Comparison of ENCODE assay signal across 1 cellular context in the genomic region with DNA sequence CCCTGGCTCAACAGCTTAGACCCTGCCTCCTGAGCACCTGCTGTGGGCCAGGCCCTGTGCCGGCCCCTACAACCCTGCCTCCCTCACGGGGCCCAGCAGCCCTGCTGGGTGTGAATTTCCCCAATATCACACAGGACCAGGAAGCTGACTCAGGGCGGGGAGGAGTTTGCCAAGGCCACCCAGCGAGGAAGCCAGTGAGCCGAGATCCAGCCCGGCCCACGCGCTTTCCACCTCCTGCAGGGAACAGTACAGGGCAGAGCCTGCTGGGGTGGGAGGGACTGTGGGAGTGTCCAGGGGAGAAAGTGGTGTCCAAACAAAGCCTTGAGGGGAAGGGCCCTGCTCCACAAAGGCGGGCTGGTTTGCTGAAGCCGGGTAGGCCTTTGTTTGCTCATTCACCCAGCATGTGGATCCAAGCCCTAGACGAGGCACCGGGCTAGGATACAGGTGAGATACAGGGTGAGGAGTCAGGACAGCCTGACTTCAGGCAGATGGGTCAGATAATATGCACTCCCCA.
TF ChIP-seq lines count a peak whose summit lies in the region.

No MANE protein-coding gene starts in this region.

TF ChIP-seq in K562, 482 proteins besides CTCF, POLR2A, EP300 and RAD21 (continues in another document):
- TF ChIP-seq SMARCE1 (IDR thresholded peaks at IDR 0.05), result 0 out of 2 replicates have a peak, but pooled peaks have one; percentile 28
- 0 out of 2 replicates have a peak, but pooled peaks have one; percentile 32 for TF ChIP-seq SMAD4 (CRISPR knock-in tag; conservative IDR thresholded peaks at IDR 0.05)
- TF ChIP-seq ARID1B (IDR thresholded peaks at IDR 0.05), result peak; percentile 44
- peak; percentile 35; the same call in 1 of the 2 replicates for TF ChIP-seq SOX6 (IDR thresholded peaks at IDR 0.05)
- TF ChIP-seq ZNF75A (CRISPR knock-in tag; IDR thresholded peaks at IDR 0.05), result no peak
- peak; percentile 85 for TF ChIP-seq EGR1 (conservative IDR thresholded peaks at IDR 0.05)
- TF ChIP-seq, protein P1, sequence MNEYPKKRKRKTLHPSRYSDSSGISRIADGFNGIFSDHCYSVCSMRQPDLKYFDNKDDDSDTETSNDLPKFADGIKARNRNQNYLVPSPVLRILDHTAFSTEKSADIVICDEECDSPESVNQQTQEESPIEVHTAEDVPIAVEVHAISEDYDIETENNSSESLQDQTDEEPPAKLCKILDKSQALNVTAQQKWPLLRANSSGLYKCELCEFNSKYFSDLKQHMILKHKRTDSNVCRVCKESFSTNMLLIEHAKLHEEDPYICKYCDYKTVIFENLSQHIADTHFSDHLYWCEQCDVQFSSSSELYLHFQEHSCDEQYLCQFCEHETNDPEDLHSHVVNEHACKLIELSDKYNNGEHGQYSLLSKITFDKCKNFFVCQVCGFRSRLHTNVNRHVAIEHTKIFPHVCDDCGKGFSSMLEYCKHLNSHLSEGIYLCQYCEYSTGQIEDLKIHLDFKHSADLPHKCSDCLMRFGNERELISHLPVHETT (CRISPR knock-in tag; conservative IDR thresholded peaks at IDR 0.05 in 1 of 2, IDR thresholded peaks at IDR 0.05 in 1 of 2), result 0 out of 4 replicates have a peak, but pooled peaks of 1 of the 2 experiments have one; percentile 17
- TF ChIP-seq, protein P2, sequence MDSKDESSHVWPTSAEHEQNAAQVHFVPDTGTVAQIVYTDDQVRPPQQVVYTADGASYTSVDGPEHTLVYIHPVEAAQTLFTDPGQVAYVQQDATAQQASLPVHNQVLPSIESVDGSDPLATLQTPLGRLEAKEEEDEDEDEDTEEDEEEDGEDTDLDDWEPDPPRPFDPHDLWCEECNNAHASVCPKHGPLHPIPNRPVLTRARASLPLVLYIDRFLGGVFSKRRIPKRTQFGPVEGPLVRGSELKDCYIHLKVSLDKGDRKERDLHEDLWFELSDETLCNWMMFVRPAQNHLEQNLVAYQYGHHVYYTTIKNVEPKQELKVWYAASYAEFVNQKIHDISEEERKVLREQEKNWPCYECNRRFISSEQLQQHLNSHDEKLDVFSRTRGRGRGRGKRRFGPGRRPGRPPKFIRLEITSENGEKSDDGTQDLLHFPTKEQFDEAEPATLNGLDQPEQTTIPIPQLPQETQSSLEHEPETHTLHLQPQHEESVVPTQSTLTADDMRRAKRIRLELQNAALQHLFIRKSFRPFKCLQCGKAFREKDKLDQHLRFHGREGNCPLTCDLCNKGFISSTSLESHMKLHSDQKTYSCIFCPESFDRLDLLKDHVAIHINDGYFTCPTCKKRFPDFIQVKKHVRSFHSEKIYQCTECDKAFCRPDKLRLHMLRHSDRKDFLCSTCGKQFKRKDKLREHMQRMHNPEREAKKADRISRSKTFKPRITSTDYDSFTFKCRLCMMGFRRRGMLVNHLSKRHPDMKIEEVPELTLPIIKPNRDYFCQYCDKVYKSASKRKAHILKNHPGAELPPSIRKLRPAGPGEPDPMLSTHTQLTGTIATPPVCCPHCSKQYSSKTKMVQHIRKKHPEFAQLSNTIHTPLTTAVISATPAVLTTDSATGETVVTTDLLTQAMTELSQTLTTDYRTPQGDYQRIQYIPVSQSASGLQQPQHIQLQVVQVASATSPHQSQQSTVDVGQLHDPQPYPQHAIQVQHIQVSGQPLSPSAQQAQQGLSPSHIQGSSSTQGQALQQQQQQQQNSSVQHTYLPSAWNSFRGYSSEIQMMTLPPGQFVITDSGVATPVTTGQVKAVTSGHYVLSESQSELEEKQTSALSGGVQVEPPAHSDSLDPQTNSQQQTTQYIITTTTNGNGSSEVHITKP (IDR thresholded peaks at IDR 0.05; ENCODE audit: partially characterized antibody), result peak; percentile 30
- peak; percentile 71; the same call in 1 of the 2 replicates for TF ChIP-seq ELF1 (tag; IDR thresholded peaks at IDR 0.05)
- peak in 1 of 2 experiments; percentile 65; a peak in 2 of 4 replicates for TF ChIP-seq RCOR1 (IDR thresholded peaks at IDR 0.05; ENCODE audit: borderline replicate concordance in 1 of 2, low read depth in 2 of 2, low read length in 2 of 2)
- TF ChIP-seq SRSF9 (IDR thresholded peaks at IDR 0.05; ENCODE audit: borderline replicate concordance, low read depth, low read length), result no peak
- TF ChIP-seq THRAP3 (IDR thresholded peaks at IDR 0.05; ENCODE audit: borderline replicate concordance), result no peak
- TF ChIP-seq ZFX (CRISPR knock-in tag; IDR thresholded peaks at IDR 0.05), result peak; percentile 85
- TF ChIP-seq FOSL1 (tag; conservative IDR thresholded peaks at IDR 0.05), result peak; percentile 78
- TF ChIP-seq, protein P3, sequence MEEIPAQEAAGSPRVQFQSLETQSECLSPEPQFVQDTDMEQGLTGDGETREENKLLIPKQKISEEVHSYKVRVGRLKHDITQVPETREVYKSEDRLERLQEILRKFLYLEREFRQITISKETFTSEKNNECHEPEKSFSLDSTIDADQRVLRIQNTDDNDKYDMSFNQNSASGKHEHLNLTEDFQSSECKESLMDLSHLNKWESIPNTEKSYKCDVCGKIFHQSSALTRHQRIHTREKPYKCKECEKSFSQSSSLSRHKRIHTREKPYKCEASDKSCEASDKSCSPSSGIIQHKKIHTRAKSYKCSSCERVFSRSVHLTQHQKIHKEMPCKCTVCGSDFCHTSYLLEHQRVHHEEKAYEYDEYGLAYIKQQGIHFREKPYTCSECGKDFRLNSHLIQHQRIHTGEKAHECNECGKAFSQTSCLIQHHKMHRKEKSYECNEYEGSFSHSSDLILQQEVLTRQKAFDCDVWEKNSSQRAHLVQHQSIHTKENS (CRISPR knock-in tag; IDR thresholded peaks at IDR 0.05), result no peak
- no peak for TF ChIP-seq ZNF263 (CRISPR knock-in tag; IDR thresholded peaks at IDR 0.05; ENCODE audit: borderline replicate concordance)
- 0 out of 2 replicates have a peak, but pooled peaks have one; percentile 48 for TF ChIP-seq MTA3 (IDR thresholded peaks at IDR 0.05; ENCODE audit: borderline replicate concordance)
- 0 out of 2 replicates have a peak, but pooled peaks have one; percentile 19 for TF ChIP-seq ZEB2 (IDR thresholded peaks at IDR 0.05)
- TF ChIP-seq MTF1 (CRISPR knock-in tag; IDR thresholded peaks at IDR 0.05; ENCODE audit: borderline replicate concordance), result no peak
- TF ChIP-seq, protein P4, sequence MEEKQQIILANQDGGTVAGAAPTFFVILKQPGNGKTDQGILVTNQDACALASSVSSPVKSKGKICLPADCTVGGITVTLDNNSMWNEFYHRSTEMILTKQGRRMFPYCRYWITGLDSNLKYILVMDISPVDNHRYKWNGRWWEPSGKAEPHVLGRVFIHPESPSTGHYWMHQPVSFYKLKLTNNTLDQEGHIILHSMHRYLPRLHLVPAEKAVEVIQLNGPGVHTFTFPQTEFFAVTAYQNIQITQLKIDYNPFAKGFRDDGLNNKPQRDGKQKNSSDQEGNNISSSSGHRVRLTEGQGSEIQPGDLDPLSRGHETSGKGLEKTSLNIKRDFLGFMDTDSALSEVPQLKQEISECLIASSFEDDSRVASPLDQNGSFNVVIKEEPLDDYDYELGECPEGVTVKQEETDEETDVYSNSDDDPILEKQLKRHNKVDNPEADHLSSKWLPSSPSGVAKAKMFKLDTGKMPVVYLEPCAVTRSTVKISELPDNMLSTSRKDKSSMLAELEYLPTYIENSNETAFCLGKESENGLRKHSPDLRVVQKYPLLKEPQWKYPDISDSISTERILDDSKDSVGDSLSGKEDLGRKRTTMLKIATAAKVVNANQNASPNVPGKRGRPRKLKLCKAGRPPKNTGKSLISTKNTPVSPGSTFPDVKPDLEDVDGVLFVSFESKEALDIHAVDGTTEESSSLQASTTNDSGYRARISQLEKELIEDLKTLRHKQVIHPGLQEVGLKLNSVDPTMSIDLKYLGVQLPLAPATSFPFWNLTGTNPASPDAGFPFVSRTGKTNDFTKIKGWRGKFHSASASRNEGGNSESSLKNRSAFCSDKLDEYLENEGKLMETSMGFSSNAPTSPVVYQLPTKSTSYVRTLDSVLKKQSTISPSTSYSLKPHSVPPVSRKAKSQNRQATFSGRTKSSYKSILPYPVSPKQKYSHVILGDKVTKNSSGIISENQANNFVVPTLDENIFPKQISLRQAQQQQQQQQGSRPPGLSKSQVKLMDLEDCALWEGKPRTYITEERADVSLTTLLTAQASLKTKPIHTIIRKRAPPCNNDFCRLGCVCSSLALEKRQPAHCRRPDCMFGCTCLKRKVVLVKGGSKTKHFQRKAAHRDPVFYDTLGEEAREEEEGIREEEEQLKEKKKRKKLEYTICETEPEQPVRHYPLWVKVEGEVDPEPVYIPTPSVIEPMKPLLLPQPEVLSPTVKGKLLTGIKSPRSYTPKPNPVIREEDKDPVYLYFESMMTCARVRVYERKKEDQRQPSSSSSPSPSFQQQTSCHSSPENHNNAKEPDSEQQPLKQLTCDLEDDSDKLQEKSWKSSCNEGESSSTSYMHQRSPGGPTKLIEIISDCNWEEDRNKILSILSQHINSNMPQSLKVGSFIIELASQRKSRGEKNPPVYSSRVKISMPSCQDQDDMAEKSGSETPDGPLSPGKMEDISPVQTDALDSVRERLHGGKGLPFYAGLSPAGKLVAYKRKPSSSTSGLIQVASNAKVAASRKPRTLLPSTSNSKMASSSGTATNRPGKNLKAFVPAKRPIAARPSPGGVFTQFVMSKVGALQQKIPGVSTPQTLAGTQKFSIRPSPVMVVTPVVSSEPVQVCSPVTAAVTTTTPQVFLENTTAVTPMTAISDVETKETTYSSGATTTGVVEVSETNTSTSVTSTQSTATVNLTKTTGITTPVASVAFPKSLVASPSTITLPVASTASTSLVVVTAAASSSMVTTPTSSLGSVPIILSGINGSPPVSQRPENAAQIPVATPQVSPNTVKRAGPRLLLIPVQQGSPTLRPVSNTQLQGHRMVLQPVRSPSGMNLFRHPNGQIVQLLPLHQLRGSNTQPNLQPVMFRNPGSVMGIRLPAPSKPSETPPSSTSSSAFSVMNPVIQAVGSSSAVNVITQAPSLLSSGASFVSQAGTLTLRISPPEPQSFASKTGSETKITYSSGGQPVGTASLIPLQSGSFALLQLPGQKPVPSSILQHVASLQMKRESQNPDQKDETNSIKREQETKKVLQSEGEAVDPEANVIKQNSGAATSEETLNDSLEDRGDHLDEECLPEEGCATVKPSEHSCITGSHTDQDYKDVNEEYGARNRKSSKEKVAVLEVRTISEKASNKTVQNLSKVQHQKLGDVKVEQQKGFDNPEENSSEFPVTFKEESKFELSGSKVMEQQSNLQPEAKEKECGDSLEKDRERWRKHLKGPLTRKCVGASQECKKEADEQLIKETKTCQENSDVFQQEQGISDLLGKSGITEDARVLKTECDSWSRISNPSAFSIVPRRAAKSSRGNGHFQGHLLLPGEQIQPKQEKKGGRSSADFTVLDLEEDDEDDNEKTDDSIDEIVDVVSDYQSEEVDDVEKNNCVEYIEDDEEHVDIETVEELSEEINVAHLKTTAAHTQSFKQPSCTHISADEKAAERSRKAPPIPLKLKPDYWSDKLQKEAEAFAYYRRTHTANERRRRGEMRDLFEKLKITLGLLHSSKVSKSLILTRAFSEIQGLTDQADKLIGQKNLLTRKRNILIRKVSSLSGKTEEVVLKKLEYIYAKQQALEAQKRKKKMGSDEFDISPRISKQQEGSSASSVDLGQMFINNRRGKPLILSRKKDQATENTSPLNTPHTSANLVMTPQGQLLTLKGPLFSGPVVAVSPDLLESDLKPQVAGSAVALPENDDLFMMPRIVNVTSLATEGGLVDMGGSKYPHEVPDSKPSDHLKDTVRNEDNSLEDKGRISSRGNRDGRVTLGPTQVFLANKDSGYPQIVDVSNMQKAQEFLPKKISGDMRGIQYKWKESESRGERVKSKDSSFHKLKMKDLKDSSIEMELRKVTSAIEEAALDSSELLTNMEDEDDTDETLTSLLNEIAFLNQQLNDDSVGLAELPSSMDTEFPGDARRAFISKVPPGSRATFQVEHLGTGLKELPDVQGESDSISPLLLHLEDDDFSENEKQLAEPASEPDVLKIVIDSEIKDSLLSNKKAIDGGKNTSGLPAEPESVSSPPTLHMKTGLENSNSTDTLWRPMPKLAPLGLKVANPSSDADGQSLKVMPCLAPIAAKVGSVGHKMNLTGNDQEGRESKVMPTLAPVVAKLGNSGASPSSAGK (IDR thresholded peaks at IDR 0.05), result peak; percentile 96
- 0 out of 2 replicates have a peak, but pooled peaks have one; percentile 64 for TF ChIP-seq NFRKB (IDR thresholded peaks at IDR 0.05; ENCODE audit: low read depth)
- peak; percentile 44; the same call in 1 of the 2 replicates for TF ChIP-seq ZNF316 (IDR thresholded peaks at IDR 0.05)
- peak in 1 of 2 experiments; percentile 60; a peak in 1 of 4 replicates for TF ChIP-seq HDAC1 (IDR thresholded peaks at IDR 0.05)
- TF ChIP-seq BHLHE40 (IDR thresholded peaks at IDR 0.05; ENCODE audit: low read length), result peak; percentile 24; the same call in 1 of the 2 replicates
- TF ChIP-seq DPF2 (IDR thresholded peaks at IDR 0.05), result peak; percentile 48; the same call in 1 of the 2 replicates
- TF ChIP-seq ZNF583 (CRISPR knock-in tag; IDR thresholded peaks at IDR 0.05), result no peak
- no peak for TF ChIP-seq RBM22 (IDR thresholded peaks at IDR 0.05; ENCODE audit: low read depth, low read length, poor library complexity, severe bottlenecking)
- peak; percentile 44; the same call in 1 of the 2 replicates for TF ChIP-seq ZNF224 (CRISPR knock-in tag; IDR thresholded peaks at IDR 0.05)
- TF ChIP-seq GABPB1 (CRISPR knock-in tag; IDR thresholded peaks at IDR 0.05), result no peak
- 0 out of 2 replicates have a peak, but pooled peaks have one; percentile 23 for TF ChIP-seq MTA2 (IDR thresholded peaks at IDR 0.05; ENCODE audit: low read depth)
- peak; percentile 78; the same call in 1 of the 2 replicates for TF ChIP-seq ZNF589 (CRISPR knock-in tag; IDR thresholded peaks at IDR 0.05; ENCODE audit: low read depth)
- TF ChIP-seq NEUROD1 (IDR thresholded peaks at IDR 0.05; ENCODE audit: borderline replicate concordance, low read depth, low read length, partially characterized antibody), result peak; percentile 46
- TF ChIP-seq ZNF436 (CRISPR knock-in tag; IDR thresholded peaks at IDR 0.05), result no peak
- peak; percentile 3 for TF ChIP-seq ZFP36 (IDR thresholded peaks at IDR 0.05; ENCODE audit: low read depth, low read length, partially characterized antibody)
- TF ChIP-seq, protein P5, sequence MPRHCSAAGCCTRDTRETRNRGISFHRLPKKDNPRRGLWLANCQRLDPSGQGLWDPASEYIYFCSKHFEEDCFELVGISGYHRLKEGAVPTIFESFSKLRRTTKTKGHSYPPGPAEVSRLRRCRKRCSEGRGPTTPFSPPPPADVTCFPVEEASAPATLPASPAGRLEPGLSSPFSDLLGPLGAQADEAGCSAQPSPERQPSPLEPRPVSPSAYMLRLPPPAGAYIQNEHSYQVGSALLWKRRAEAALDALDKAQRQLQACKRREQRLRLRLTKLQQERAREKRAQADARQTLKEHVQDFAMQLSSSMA (CRISPR knock-in tag; IDR thresholded peaks at IDR 0.05), result no peak
- TF ChIP-seq, protein P6, sequence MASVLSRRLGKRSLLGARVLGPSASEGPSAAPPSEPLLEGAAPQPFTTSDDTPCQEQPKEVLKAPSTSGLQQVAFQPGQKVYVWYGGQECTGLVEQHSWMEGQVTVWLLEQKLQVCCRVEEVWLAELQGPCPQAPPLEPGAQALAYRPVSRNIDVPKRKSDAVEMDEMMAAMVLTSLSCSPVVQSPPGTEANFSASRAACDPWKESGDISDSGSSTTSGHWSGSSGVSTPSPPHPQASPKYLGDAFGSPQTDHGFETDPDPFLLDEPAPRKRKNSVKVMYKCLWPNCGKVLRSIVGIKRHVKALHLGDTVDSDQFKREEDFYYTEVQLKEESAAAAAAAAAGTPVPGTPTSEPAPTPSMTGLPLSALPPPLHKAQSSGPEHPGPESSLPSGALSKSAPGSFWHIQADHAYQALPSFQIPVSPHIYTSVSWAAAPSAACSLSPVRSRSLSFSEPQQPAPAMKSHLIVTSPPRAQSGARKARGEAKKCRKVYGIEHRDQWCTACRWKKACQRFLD (CRISPR knock-in tag; IDR thresholded peaks at IDR 0.05), result peak; percentile 33; the same call in 1 of the 2 replicates
- no peak for TF ChIP-seq HOXB6 (CRISPR knock-in tag; IDR thresholded peaks at IDR 0.05; ENCODE audit: borderline replicate concordance)
- peak; percentile 71; the same call in 1 of the 2 replicates for TF ChIP-seq HDAC2 (IDR thresholded peaks at IDR 0.05)
- peak; percentile 71 for TF ChIP-seq RBFOX2 (IDR thresholded peaks at IDR 0.05; ENCODE audit: low read depth, low read length)
